In genomic region chr2:197517150-197517549, GRCh38 we compare ENCODE assay signal across 8 cellular contexts. TPM values are rescaled to one million over a fixed set of nuclear protein-coding genes. Genes with fewer than 3 reads are reported as not detected.
A peak's percentile ranks its signal among the peaks of the same experiment; 100 is the strongest.
DNase-seq lines count a peak whose midpoint lies in the region; ATAC-seq and TF ChIP-seq lines count a peak whose summit lies in the region.

No MANE protein-coding gene starts in this region.

- peak overlapping the region; percentile 91; the same call in 1 of the 2 replicates for H3K4me3 ChIP-seq in GM08714 (ENCODE audit: low read length)
- peak overlapping the region; percentile 77 to 86 for H3K4me3 ChIP-seq in Panc1 (ENCODE audit: low read depth in 2 of 2, low read length in 2 of 2)
- peak overlapping the region; percentile 66 for H3K4me3 ChIP-seq in epithelial cell of proximal tubule (ENCODE audit: low read depth, low read length)
- peak overlapping the region; percentile 81 for H3K4me3 ChIP-seq in rectal smooth muscle tissue (ENCODE audit: low read length)

- H3K27ac ChIP-seq in Panc1 (ENCODE audit: low read length) = peak overlapping the region; percentile 95
- no peak overlapping the region for H3K27ac ChIP-seq in rectal smooth muscle tissue (ENCODE audit: low read depth, low read length)

- intact Hi-C loops in Panc1 (cut with micrococcal nuclease; ENCODE audit: unreplicated experiment) = no loop called here

- H3K9ac ChIP-seq in rectal smooth muscle tissue (ENCODE audit: low read length) = no peak overlapping the region

- ATAC-seq in Panc1 = no peak
- ATAC-seq in HG03521 (IDR thresholded peaks at IDR 0.05; ENCODE audit: unreplicated experiment) = no peak
- no peak for ATAC-seq in GM21717 (IDR thresholded peaks at IDR 0.05; ENCODE audit: unreplicated experiment)
- no peak for ATAC-seq in HG03469 (IDR thresholded peaks at IDR 0.05; ENCODE audit: unreplicated experiment)

- H3K9me3 ChIP-seq in Panc1 (ENCODE audit: control insufficient read depth, insufficient read depth, low read depth, low read length) = peaks cover 4% of the 10 kb centered on the region; the same call in 1 of the 2 replicates

- no peaks in the 10 kb centered on the region for H3K27me3 ChIP-seq in Panc1 (ENCODE audit: control insufficient read depth, insufficient read depth, low read length)
- no peaks in the 10 kb centered on the region for H3K27me3 ChIP-seq in rectal smooth muscle tissue (ENCODE audit: control insufficient read depth, insufficient read depth, low read length)

- POLR2A ChIA-PET in Panc1 (lab: Charles Lee) = no interaction called here

- H3K4me1 ChIP-seq in Panc1 (ENCODE audit: control insufficient read depth, insufficient read depth, low read length) = peaks cover 12% of the 10 kb centered on the region
- peaks cover 9% of the 10 kb centered on the region for H3K4me1 ChIP-seq in rectal smooth muscle tissue (ENCODE audit: control insufficient read depth, insufficient read depth, low read length)

- BruUV-seq in Panc1 (replicated peaks; lab: Mats Ljungman, UMichigan) = no TSS peak

- TF ChIP-seq CTCF in Panc1 (IDR thresholded peaks at IDR 0.05) (no peak), epithelial cell of proximal tubule (conservative IDR thresholded peaks at IDR 0.05; ENCODE audit: low read depth, low read length) (no peak)

- CTCF ChIA-PET in Panc1 (lab: Charles Lee) = interaction anchor here (0.6 kb wide), 1 partner anchor 9 kb away, joined by 4 read pairs; no protein-coding TSS in a partner anchor

- H3K36me3 ChIP-seq in Panc1 (ENCODE audit: control insufficient read depth, insufficient read depth, low read length) (peaks cover 5% of the 10 kb centered on the region), rectal smooth muscle tissue (ENCODE audit: control insufficient read depth, insufficient read depth, low read length) (no peaks in the 10 kb centered on the region)

- no peak for DNase-seq in Panc1 (ENCODE audit: low read depth, low spot score)
- DNase-seq in epithelial cell of proximal tubule (ENCODE audit: low read depth) = no peak
- DNase-seq in SKM-1 treated with dmso at 0.1 percent for 144 hours (lab: John Stamatoyannopoulos, UW; ENCODE audit: unreplicated experiment) = no peak

- in situ Hi-C loops in Panc1 (cut with HindIII; ENCODE audit: low pct_unique_long_range_greater_than_20kb, low sequenced_read_pairs) = no loop called here

RNA-seq across cellular contexts. Expression of gene MOB4, which starts 1.3 kb away (rescaled TPM):
- 25.6 TPM for total RNA-seq in Panc1 (2021; ENCODE audit: unreplicated experiment)
- polyA plus RNA-seq in Panc1 (2012; ENCODE audit: insufficient read length) = 31.6 TPM
- 36.3 and 44.1 TPM in 2 replicates for total RNA-seq in epithelial cell of proximal tubule

RNA-seq across cellular contexts. Expression of gene HSPE1, which starts 17.0 kb away (rescaled TPM):
- total RNA-seq in Panc1 (2021; ENCODE audit: unreplicated experiment) (278 TPM), epithelial cell of proximal tubule (349 and 354 TPM in 2 replicates)
- 401 TPM for polyA plus RNA-seq in Panc1 (2012; ENCODE audit: insufficient read length)

RNA-seq across cellular contexts. Expression of gene HSPD1, which starts 17.5 kb away (rescaled TPM):
- 553 TPM for total RNA-seq in Panc1 (2021; ENCODE audit: unreplicated experiment)
- 376 TPM for polyA plus RNA-seq in Panc1 (2012; ENCODE audit: insufficient read length)
- 407 and 601 TPM in 2 replicates for total RNA-seq in epithelial cell of proximal tubule
